In the genomic region with DNA sequence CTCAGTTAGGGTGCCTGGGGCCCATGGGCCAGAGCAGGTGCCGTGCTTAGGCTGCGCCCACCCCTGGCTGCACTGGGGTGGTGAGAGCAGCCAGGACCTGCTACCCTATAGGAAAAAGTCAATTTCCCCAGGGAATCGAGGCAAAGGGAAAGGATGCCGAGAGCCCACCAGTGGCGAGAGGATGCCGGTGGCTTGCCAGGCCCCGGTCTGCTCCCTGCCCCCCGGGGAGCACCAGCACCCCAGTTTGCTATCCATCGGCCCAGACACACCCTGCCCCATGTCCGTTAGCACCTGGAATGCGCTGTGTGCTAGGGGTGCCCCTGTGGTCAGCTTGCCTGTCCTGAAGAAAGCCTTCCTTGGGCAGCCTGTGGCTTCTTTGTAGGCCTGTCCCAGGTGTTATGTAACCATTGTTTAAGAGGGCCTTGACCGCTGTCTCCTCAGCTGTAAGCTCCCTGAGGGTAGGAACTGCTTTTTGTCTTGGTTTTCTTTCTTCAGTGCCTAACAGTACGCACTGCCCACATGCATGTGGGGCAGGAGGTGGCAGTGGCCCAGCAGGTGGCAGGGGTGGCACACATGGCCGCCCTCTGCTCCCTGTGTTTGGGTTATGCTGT, we compare ENCODE assay signal across 25 cellular contexts. TPM values are rescaled to one million over a fixed set of nuclear protein-coding genes. Genes with fewer than 3 reads are reported as not detected.
DNase-seq lines count a peak whose midpoint lies in the region; ATAC-seq, FAIRE-seq and TF ChIP-seq lines count a peak whose summit lies in the region.
"Had no signal": no experiment of that assay in that cellular context is flagged by ENCODE, and none has a peak within 500 bp of the region (broad histone marks: within the 10 kb centered on the region; RNA-seq: fewer than 3 reads in every experiment).

No MANE protein-coding gene starts in this region.

- H3K36me3 ChIP-seq in left ventricle myocardium inferior: no peaks in the 10 kb centered on the region
- H3K36me3 ChIP-seq in H1 (ENCODE audit: control insufficient read depth in 2 of 4, insufficient read depth in 4 of 4, low read length in 3 of 4): no peaks in the 10 kb centered on the region
- H3K36me3 ChIP-seq in osteoblast (ENCODE audit: insufficient read depth, low read length): no peaks in the 10 kb centered on the region
- H3K36me3 ChIP-seq in aorta (ENCODE audit: control insufficient read depth in 1 of 2, insufficient read depth in 2 of 2, low read length in 1 of 2): no peaks in the 10 kb centered on the region
- no peaks in the 10 kb centered on the region for H3K36me3 ChIP-seq in mammary epithelial cell (ENCODE audit: insufficient read depth, low read length)
- H3K36me3 ChIP-seq: gastrocnemius medialis had no signal

- FAIRE-seq in H1 (lab: Jason Lieb, UNC): no peak
- FAIRE-seq: endothelial cell of umbilical vein, GM19239 had no signal

- no peak overlapping the region for H3K9ac ChIP-seq in H1 (replicated peaks in 1 of 4; ENCODE audit: extremely low read depth in 1 of 4, low read depth in 3 of 4, low read length in 3 of 4)
- no peak overlapping the region for H3K9ac ChIP-seq in mammary epithelial cell (ENCODE audit: insufficient read depth, low read length)

- in situ Hi-C loops in mammary epithelial cell (cut with MboI; ENCODE audit: low sequenced_read_pairs in 2 of 2): no loop called here

- dilution Hi-C loops in mammary epithelial cell (cut with HindIII; ENCODE audit: low sequenced_read_pairs): no loop called here

- no peak for TF ChIP-seq RAD21 in H1 (IDR thresholded peaks at IDR 0.05 in 1 of 2, conservative IDR thresholded peaks at IDR 0.05 in 1 of 2; ENCODE audit: low read depth in 2 of 2, low read length in 2 of 2)

- no peak overlapping the region for H3K18ac ChIP-seq in H1 (ENCODE audit: extremely low read depth, low read length)

- H3K56ac ChIP-seq in H1 (replicated peaks; ENCODE audit: insufficient read length, low read depth, low read length): no peak overlapping the region

- WGBS in H1 (ENCODE audit: extremely low coverage in 1 of 2, insufficient coverage in 1 of 2, insufficient read length in 1 of 2, insufficient replicate concordance in 2 of 2, low coverage in 1 of 2, low lambda C conversion rate in 2 of 2, missing lambda C conversion rate in 1 of 2), 2 experiments: 93% methylated on average over 13 of the region's 14 CpGs; no CpG with 5 or more reads in 1 of the 2 experiments
- 92 to 96% methylated on average over 13 to 14 of the region's 14 CpGs for WGBS in aorta, 2 donors
- WGBS in mammary epithelial cell (ENCODE audit: low coverage, missing lambda C conversion rate): 86% methylated on average over 12 of the region's 14 CpGs

- POLR2A ChIA-PET in H1 (lab: Charles Lee; ENCODE audit: partially characterized antibody): interaction anchor here (1.0 kb wide), 1 partner anchor 8 kb away, joined by 3 read pairs; no protein-coding TSS in a partner anchor

- no peak overlapping the region for H2AK5ac ChIP-seq in H1 (ENCODE audit: low read depth, low read length)

- H3K4me2 ChIP-seq in H1 (ENCODE audit: insufficient read depth in 1 of 2, low read depth in 2 of 2, low read length in 2 of 2) (no peak overlapping the region), osteoblast (ENCODE audit: insufficient read depth, low read length) (no peak overlapping the region), mammary epithelial cell (ENCODE audit: insufficient read depth, low read depth, low read length) (no peak overlapping the region)
- H3K4me2 ChIP-seq: GM23338 had no signal

- ATAC-seq in Right ventricle myocardium inferior: peak; percentile 28
- ATAC-seq in aorta (ENCODE audit: low FRiP score): no peak
- ATAC-seq: activated CD8-positive, alpha-beta T cell treated with anti-CD3 and anti-CD28 coated beads, Interleukin-2, amount 10 ng/mL, durations not matched to agents 7 days and 5 days; GM23338; Panc1 had no signal

- DNase-seq in Right ventricle myocardium inferior (ENCODE audit: missing footprints) (no peak), left ventricle myocardium inferior (no peak), H1 (ENCODE audit: low read depth in 1 of 2, low spot score in 2 of 2) (peak in 1 of 2 experiments; percentile 41), osteoblast (ENCODE audit: insufficient read length, low spot score, missing footprints) (peak; percentile 49), aorta (peak; percentile 35 to 61), epidermal melanocyte (ENCODE audit: insufficient read length, low spot score) (no peak), medulla oblongata (ENCODE audit: extremely low spot score) (no peak), mammary epithelial cell (no peak)
- DNase-seq: activated CD4-positive, alpha-beta T cell treated with anti-CD3 and anti-CD28 coated beads for 4 hours; activated CD8-positive, alpha-beta T cell treated with anti-CD3 and anti-CD28 coated beads, Interleukin-2, amount 10 ng/mL, durations not matched to agents 7 days and 5 days; activated gamma-delta T cell; activated T-cell treated with anti-CD3 and anti-CD28 coated beads for 4 hours; CD8-positive, alpha-beta memory T cell; kidney glomerular epithelial cell; NCI-H446; NCI-H748 treated with DMSO at 0.1 percent for 48 hours; SIG-M5; stimulated activated naive CD4-positive, alpha-beta T cell; T-helper 9 cell had no signal

- H3K4ac ChIP-seq in H1 (replicated peaks; ENCODE audit: insufficient read length, low read depth, low read length): no peak overlapping the region

- H3K23ac ChIP-seq in H1 (ENCODE audit: insufficient read length): no peak overlapping the region

- H2BK120ac ChIP-seq in H1 (replicated peaks; ENCODE audit: low read depth, low read length): no peak overlapping the region

- H3K27me3 ChIP-seq in left ventricle myocardium inferior (ENCODE audit: low read depth) (no peaks in the 10 kb centered on the region), H1 (replicated peaks in 1 of 4; ENCODE audit: control insufficient read depth in 3 of 4, extremely low read depth in 1 of 4, insufficient read depth in 3 of 4, low read length in 3 of 4) (no peaks in the 10 kb centered on the region), osteoblast (ENCODE audit: insufficient read depth, low read length) (no peaks in the 10 kb centered on the region), aorta (ENCODE audit: control insufficient read depth in 1 of 2, insufficient read depth in 2 of 2, low read length in 1 of 2) (no peaks in the 10 kb centered on the region), mammary epithelial cell (ENCODE audit: insufficient read depth, low read length) (no peaks in the 10 kb centered on the region)
- H3K27me3 ChIP-seq: dorsolateral prefrontal cortex, gastrocnemius medialis had no signal

- TF ChIP-seq CTCF in left ventricle myocardium inferior (IDR thresholded peaks at IDR 0.05; ENCODE audit: borderline replicate concordance) (no peak), H1 (IDR thresholded peaks at IDR 0.05; ENCODE audit: control extremely low read depth in 1 of 3, insufficient read depth in 1 of 3, low read depth in 1 of 3, low read length in 3 of 3) (no peak), osteoblast (IDR thresholded peaks at IDR 0.05; ENCODE audit: extremely low read depth, low read depth, low read length) (no peak), mammary epithelial cell (conservative IDR thresholded peaks at IDR 0.05 in 1 of 2, IDR thresholded peaks at IDR 0.05 in 1 of 2; ENCODE audit: extremely low read depth in 1 of 2, insufficient read depth in 1 of 2, low read depth in 1 of 2, low read length in 2 of 2) (no peak)

- H3K9me3 ChIP-seq in left ventricle myocardium inferior (replicated peaks) (no peaks in the 10 kb centered on the region), H1 (ENCODE audit: insufficient read depth in 2 of 2, low read depth in 1 of 2, low read length in 1 of 2) (no peaks in the 10 kb centered on the region), osteoblast (ENCODE audit: low read depth, low read length) (no peaks in the 10 kb centered on the region), aorta (ENCODE audit: control insufficient read depth, low read length) (no peaks in the 10 kb centered on the region), mammary epithelial cell (replicated peaks; ENCODE audit: insufficient read depth, low read length) (no peaks in the 10 kb centered on the region)
- H3K9me3 ChIP-seq: gastrocnemius medialis had no signal

- no peak overlapping the region for H4K5ac ChIP-seq in H1 (ENCODE audit: insufficient read length, low read depth, low read length)

- H4K20me1 ChIP-seq in H1 (replicated peaks in 1 of 2; ENCODE audit: control insufficient read depth in 1 of 2, insufficient read depth in 2 of 2, low read length in 2 of 2) (no peaks in the 10 kb centered on the region), osteoblast (ENCODE audit: insufficient read depth, low read length) (no peaks in the 10 kb centered on the region), mammary epithelial cell (ENCODE audit: insufficient read depth, low read length) (no peaks in the 10 kb centered on the region)

- no peaks in the 10 kb centered on the region; the same call in 1 of the 2 replicates for H3K23me2 ChIP-seq in H1 (ENCODE audit: low read depth, low read length)

- H3K4me1 ChIP-seq in left ventricle myocardium inferior (peaks cover 3% of the 10 kb centered on the region), H1 (replicated peaks in 1 of 4; ENCODE audit: control insufficient read depth in 3 of 4, insufficient read depth in 4 of 4, low read length in 3 of 4) (no peaks in the 10 kb centered on the region), osteoblast (ENCODE audit: insufficient read depth, low read length) (no peaks in the 10 kb centered on the region), aorta (ENCODE audit: control insufficient read depth in 1 of 2, insufficient read depth in 2 of 2, low read length in 2 of 2) (no peaks in the 10 kb centered on the region), mammary epithelial cell (ENCODE audit: insufficient read depth, low read length) (no peaks in the 10 kb centered on the region)

- H2BK12ac ChIP-seq in H1 (ENCODE audit: low read depth, low read length): no peak overlapping the region

- H2AFZ ChIP-seq in H1 (ENCODE audit: low read length): no peak overlapping the region
- H2AFZ ChIP-seq in osteoblast (ENCODE audit: low read length): no peak overlapping the region
- H2AFZ ChIP-seq in mammary epithelial cell (ENCODE audit: low read depth, low read length): no peak overlapping the region
- H2AFZ ChIP-seq: GM23338 had no signal

- H2BK15ac ChIP-seq in H1 (ENCODE audit: low read length): no peak overlapping the region

- BruUV-seq in mammary epithelial cell (replicated peaks; lab: Mats Ljungman, UMichigan): no TSS peak

- no peaks in the 10 kb centered on the region for H3K79me1 ChIP-seq in H1 (ENCODE audit: low read depth, low read length)

- no peak overlapping the region for H3K27ac ChIP-seq in left ventricle myocardium inferior (replicated peaks)
- no peak overlapping the region for H3K27ac ChIP-seq in H1 (ENCODE audit: low read depth, low read length)
- H3K27ac ChIP-seq in osteoblast (ENCODE audit: low read depth, low read length): no peak overlapping the region
- no peak overlapping the region for H3K27ac ChIP-seq in aorta (ENCODE audit: low read depth in 1 of 2, low read length in 2 of 2)
- H3K27ac ChIP-seq in mammary epithelial cell (ENCODE audit: insufficient read depth, low read depth, low read length): no peak overlapping the region
- H3K27ac ChIP-seq: dorsolateral prefrontal cortex had no signal

- no peak for TF ChIP-seq POLR2A in H1 (IDR thresholded peaks at IDR 0.05; ENCODE audit: control extremely low read depth in 1 of 2, low read depth in 2 of 2, low read length in 2 of 2)

- no peak overlapping the region for H4K91ac ChIP-seq in H1 (replicated peaks; ENCODE audit: insufficient read length, low read length)

- no peak for TF ChIP-seq EP300 in H1 (IDR thresholded peaks at IDR 0.05; ENCODE audit: borderline replicate concordance in 1 of 2, low read depth in 2 of 2, low read length in 2 of 2)

- H3K4me3 ChIP-seq in left ventricle myocardium inferior (no peak overlapping the region), H1 (ENCODE audit: extremely low read depth in 1 of 4, insufficient read depth in 2 of 4, low read depth in 3 of 4, low read length in 4 of 4) (no peak overlapping the region), osteoblast (ENCODE audit: insufficient read depth, low read length) (no peak overlapping the region), aorta (ENCODE audit: low read length in 2 of 2) (no peak overlapping the region), mammary epithelial cell (replicated peaks in 1 of 3; ENCODE audit: insufficient read depth in 1 of 3, low read depth in 2 of 3, low read length in 3 of 3) (no peak overlapping the region)
- H3K4me3 ChIP-seq: dorsolateral prefrontal cortex, gastrocnemius medialis, GM23338 had no signal

- peak overlapping the region; percentile 19 for H2BK5ac ChIP-seq in H1 (ENCODE audit: low read depth, low read length)

- H2BK20ac ChIP-seq in H1 (ENCODE audit: low read length): no peak overlapping the region

- CTCF ChIA-PET in H1 (lab: Charles Lee; ENCODE audit: partially characterized antibody): interaction anchor here (0.6 to 4.2 kb wide), 3 partner anchors 11 to 575 kb away, joined by 3 to 22 read pairs (median 5); no protein-coding TSS in a partner anchor
- CTCF ChIA-PET in mammary epithelial cell (lab: Charles Lee; ENCODE audit: low non-redundant PET): no interaction called here

- no peak overlapping the region for H4K8ac ChIP-seq in H1 (ENCODE audit: extremely low read depth, insufficient read depth, low read length)

- H3K79me2 ChIP-seq in H1 (ENCODE audit: control insufficient read depth in 1 of 2, insufficient read depth in 2 of 2, low read length in 2 of 2) (no peaks in the 10 kb centered on the region), osteoblast (ENCODE audit: insufficient read depth, low read length) (no peaks in the 10 kb centered on the region), mammary epithelial cell (ENCODE audit: insufficient read depth, low read length) (no peaks in the 10 kb centered on the region)

- no peak overlapping the region for H3K14ac ChIP-seq in H1 (ENCODE audit: insufficient read length)

- intact Hi-C loops in Right ventricle myocardium inferior (cut with DNase I) (no loop called here), left ventricle myocardium inferior (cut with micrococcal nuclease) (no loop called here), aorta (cut with DNase I) (no loop called here), mammary epithelial cell (cut with micrococcal nuclease) (no loop called here)

RNA-seq across cellular contexts. Expression of a gene that starts 40.8 kb away (rescaled TPM):
- total RNA-seq in Right ventricle myocardium inferior (8.3 TPM), left ventricle myocardium inferior (11.2 TPM), osteoblast (0.36 and 1.2 TPM in 2 replicates), aorta (1 to 10 TPM; 1.2 to 2.2 TPM), mammary epithelial cell (1 to 10 TPM; 3.2 to 3.8 TPM)
- total RNA-seq in H1 (2021; fragmentation: NEBNext Ultra II Directional; extraction: Animal tissue kit (Norgen Biotek cat#: 25700)): 7.6 and 8.7 TPM in 2 replicates
- polyA plus RNA-seq in H1 (2011; rRNA removed) (16.2 and 18.2 TPM in 2 replicates), aorta (1 to 10 TPM in 1 of 2 donors, not detected in 1; 1.6 TPM), mammary epithelial cell (1.3 TPM)
- 12.7 TPM for polyA plus RNA-seq in H1 (2011; cell fraction: cytosol; rRNA removed)
- polyA plus RNA-seq in H1 (2011; cell fraction: nucleus; rRNA removed): 22.8 TPM
- 5.9 to 11.0 TPM (median 9.7 TPM) in 4 replicates for polyA plus RNA-seq in H1 (2012, experiment 1 of 2)
- polyA plus RNA-seq in H1 (2012, experiment 2 of 2): 9.6 TPM
- 6.6 TPM for polyA plus RNA-seq in H1 (2013, experiment 1 of 2)
- polyA plus RNA-seq in H1 (2013, experiment 2 of 2): 5.7 TPM
- polyA minus RNA-seq in H1 (2011; rRNA and poly(A)+ RNA removed): 2.7 and 3.3 TPM in 2 replicates
- 5.1 TPM for polyA minus RNA-seq in H1 (2011; cell fraction: cytosol; rRNA and poly(A)+ RNA removed)
- polyA minus RNA-seq in H1 (2011; cell fraction: nucleus; rRNA and poly(A)+ RNA removed): 8.6 TPM
- polyA minus RNA-seq in mammary epithelial cell: not detected

Comparison
In these comparisons a context has a peak if more than half of its experiments do, and no peak if none do; other contexts are left out.
1. DNase-seq: peak in osteoblast (single experiment) and aorta (2 of 2); none in Right ventricle myocardium inferior (single experiment), left ventricle myocardium inferior (single experiment), epidermal melanocyte (single experiment), medulla oblongata (single experiment) and mammary epithelial cell (single experiment).